ENCODE assay signal across 1 cellular context in the genomic region with DNA sequence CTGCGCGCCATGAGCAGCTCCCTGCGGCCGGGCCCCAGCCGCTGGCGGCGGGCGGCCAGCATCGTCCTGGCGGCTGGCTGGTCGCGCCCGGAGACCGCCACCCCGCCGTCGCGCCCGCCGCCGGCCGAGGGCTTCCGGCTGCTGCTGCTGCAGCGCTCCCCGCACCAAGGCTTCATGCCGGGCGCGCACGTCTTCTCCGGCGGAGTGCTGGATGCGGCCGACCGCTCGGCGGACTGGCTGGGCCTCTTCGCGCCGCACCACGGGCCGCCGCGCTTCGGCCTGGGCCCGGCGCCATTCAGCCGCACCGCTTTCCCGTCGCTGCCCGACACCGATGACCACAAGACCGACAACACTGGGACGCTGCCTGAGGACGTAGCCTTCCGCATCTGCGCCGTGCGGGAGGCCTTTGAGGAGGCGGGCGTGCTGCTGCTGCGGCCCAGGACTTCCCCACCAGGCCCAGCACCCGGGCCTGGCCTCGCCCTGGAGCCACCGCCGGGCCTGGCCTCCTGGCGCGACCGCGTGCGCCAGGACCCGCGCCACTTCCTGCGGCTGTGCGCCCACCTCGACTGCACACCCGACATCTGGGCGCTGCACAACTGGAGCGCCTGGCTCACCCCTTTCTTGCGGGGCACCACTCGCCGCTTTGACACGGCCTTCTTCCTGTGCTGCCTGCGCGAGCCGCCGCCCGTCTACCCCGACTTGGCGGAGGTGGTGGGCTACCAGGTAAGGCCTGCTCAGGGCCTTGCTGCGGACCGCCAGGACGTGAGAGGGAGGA.
A peak's percentile ranks its signal among the peaks of the same experiment; 100 is the strongest.
TF ChIP-seq lines count a peak whose summit lies in the region.

No MANE protein-coding gene starts in this region.

TF ChIP-seq in HEK293, 187 proteins besides CTCF, POLR2A, EP300 and RAD21 (continued from another document and continues in another):
- TF ChIP-seq, protein P1, sequence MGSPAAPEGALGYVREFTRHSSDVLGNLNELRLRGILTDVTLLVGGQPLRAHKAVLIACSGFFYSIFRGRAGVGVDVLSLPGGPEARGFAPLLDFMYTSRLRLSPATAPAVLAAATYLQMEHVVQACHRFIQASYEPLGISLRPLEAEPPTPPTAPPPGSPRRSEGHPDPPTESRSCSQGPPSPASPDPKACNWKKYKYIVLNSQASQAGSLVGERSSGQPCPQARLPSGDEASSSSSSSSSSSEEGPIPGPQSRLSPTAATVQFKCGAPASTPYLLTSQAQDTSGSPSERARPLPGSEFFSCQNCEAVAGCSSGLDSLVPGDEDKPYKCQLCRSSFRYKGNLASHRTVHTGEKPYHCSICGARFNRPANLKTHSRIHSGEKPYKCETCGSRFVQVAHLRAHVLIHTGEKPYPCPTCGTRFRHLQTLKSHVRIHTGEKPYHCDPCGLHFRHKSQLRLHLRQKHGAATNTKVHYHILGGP (tag by site-specific recombination; IDR thresholded peaks at IDR 0.05): no peak
- TF ChIP-seq ZSCAN16 (tag by site-specific recombination; IDR thresholded peaks at IDR 0.05): 0 out of 2 replicates have a peak, but pooled peaks have one; percentile 20
- peak; percentile 34 for TF ChIP-seq KLF1 (tag by site-specific recombination; IDR thresholded peaks at IDR 0.05)
- TF ChIP-seq ZNF530 (tag by site-specific recombination; IDR thresholded peaks at IDR 0.05; ENCODE audit: low read depth): no peak
- TF ChIP-seq, protein P2, sequence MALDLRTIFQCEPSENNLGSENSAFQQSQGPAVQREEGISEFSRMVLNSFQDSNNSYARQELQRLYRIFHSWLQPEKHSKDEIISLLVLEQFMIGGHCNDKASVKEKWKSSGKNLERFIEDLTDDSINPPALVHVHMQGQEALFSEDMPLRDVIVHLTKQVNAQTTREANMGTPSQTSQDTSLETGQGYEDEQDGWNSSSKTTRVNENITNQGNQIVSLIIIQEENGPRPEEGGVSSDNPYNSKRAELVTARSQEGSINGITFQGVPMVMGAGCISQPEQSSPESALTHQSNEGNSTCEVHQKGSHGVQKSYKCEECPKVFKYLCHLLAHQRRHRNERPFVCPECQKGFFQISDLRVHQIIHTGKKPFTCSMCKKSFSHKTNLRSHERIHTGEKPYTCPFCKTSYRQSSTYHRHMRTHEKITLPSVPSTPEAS (tag by site-specific recombination; IDR thresholded peaks at IDR 0.05): no peak; the same call in 1 of the 2 replicates
- no peak for TF ChIP-seq TRIM28 (IDR thresholded peaks at IDR 0.05; ENCODE audit: borderline replicate concordance, low read length)
- 0 out of 2 replicates have a peak, but pooled peaks have one; percentile 74 for TF ChIP-seq ZNF658 (tag by site-specific recombination; IDR thresholded peaks at IDR 0.05)
- TF ChIP-seq ZNF670 (tag by site-specific recombination; IDR thresholded peaks at IDR 0.05; ENCODE audit: low read depth): no peak
- TF ChIP-seq ZNF48 (tag by site-specific recombination; IDR thresholded peaks at IDR 0.05): no peak
- TF ChIP-seq PRDM2 (tag by site-specific recombination; IDR thresholded peaks at IDR 0.05; ENCODE audit: borderline replicate concordance): peak; percentile 63; the same call in 1 of the 2 replicates
- no peak for TF ChIP-seq ZNF350 (tag by site-specific recombination; IDR thresholded peaks at IDR 0.05)
- TF ChIP-seq ZIC2 (tag by site-specific recombination; IDR thresholded peaks at IDR 0.05): peak; percentile 77
- peak; percentile 86 for TF ChIP-seq ZBTB20 (tag by site-specific recombination; IDR thresholded peaks at IDR 0.05)
- TF ChIP-seq ZNF518A (tag by site-specific recombination; conservative IDR thresholded peaks at IDR 0.05; ENCODE audit: low read depth): no peak
- TF ChIP-seq GLIS1 (tag by site-specific recombination; IDR thresholded peaks at IDR 0.05): peak; percentile 60
- no peak for TF ChIP-seq ZBTB21 (tag by site-specific recombination; IDR thresholded peaks at IDR 0.05)
- TF ChIP-seq ZNF335 (tag by site-specific recombination; conservative IDR thresholded peaks at IDR 0.05): peak; percentile 97
- TF ChIP-seq, protein P3, sequence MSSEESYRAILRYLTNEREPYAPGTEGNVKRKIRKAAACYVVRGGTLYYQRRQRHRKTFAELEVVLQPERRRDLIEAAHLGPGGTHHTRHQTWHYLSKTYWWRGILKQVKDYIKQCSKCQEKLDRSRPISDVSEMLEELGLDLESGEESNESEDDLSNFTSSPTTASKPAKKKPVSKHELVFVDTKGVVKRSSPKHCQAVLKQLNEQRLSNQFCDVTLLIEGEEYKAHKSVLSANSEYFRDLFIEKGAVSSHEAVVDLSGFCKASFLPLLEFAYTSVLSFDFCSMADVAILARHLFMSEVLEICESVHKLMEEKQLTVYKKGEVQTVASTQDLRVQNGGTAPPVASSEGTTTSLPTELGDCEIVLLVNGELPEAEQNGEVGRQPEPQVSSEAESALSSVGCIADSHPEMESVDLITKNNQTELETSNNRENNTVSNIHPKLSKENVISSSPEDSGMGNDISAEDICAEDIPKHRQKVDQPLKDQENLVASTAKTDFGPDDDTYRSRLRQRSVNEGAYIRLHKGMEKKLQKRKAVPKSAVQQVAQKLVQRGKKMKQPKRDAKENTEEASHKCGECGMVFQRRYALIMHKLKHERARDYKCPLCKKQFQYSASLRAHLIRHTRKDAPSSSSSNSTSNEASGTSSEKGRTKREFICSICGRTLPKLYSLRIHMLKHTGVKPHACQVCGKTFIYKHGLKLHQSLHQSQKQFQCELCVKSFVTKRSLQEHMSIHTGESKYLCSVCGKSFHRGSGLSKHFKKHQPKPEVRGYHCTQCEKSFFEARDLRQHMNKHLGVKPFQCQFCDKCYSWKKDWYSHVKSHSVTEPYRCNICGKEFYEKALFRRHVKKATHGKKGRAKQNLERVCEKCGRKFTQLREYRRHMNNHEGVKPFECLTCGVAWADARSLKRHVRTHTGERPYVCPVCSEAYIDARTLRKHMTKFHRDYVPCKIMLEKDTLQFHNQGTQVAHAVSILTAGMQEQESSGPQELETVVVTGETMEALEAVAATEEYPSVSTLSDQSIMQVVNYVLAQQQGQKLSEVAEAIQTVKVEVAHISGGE (tag by site-specific recombination; conservative IDR thresholded peaks at IDR 0.05; ENCODE audit: low read depth): no peak; the same call in 1 of the 2 replicates
- TF ChIP-seq, protein P4, sequence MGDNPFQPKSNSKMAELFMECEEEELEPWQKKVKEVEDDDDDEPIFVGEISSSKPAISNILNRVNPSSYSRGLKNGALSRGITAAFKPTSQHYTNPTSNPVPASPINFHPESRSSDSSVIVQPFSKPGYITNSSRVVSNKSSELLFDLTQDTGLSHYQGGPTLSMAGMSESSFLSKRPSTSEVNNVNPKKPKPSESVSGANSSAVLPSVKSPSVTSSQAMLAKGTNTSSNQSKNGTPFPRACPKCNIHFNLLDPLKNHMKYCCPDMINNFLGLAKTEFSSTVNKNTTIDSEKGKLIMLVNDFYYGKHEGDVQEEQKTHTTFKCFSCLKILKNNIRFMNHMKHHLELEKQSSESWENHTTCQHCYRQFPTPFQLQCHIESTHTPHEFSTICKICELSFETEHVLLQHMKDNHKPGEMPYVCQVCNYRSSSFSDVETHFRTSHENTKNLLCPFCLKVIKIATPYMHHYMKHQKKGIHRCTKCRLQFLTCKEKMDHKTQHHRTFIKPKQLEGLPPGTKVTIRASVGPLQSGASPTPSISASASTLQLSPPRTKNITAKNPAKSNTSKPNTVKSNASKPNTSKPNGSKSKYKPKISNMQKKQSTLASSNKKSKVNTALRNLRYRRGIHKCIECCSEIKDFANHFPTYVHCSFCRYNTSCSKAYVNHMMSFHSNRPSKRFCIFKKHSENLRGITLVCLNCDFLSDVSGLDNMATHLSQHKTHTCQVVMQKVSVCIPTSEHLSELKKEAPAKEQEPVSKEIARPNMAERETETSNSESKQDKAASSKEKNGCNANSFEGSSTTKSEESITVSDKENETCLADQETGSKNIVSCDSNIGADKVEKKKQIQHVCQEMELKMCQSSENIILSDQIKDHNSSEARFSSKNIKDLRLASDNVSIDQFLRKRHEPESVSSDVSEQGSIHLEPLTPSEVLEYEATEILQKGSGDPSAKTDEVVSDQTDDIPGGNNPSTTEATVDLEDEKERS (tag by site-specific recombination; IDR thresholded peaks at IDR 0.05): no peak
- no peak for TF ChIP-seq ZNF155 (tag by site-specific recombination; IDR thresholded peaks at IDR 0.05)
- peak; percentile 48; the same call in 1 of the 2 replicates for TF ChIP-seq ZNF488 (tag by site-specific recombination; IDR thresholded peaks at IDR 0.05)
- TF ChIP-seq ZNF777 (tag by site-specific recombination; IDR thresholded peaks at IDR 0.05; ENCODE audit: borderline replicate concordance): peak; percentile 75; the same call in 1 of the 2 replicates
- no peak; the same call in none of the 2 replicates for TF ChIP-seq ZNF501 (tag by site-specific recombination; IDR thresholded peaks at IDR 0.05)
- 0 out of 2 replicates have a peak, but pooled peaks have one; percentile 41 for TF ChIP-seq ZNF837 (tag by site-specific recombination; IDR thresholded peaks at IDR 0.05)
- TF ChIP-seq EGR2 (tag by site-specific recombination; IDR thresholded peaks at IDR 0.05; ENCODE audit: low read depth): peak; percentile 15; the same call in 1 of the 2 replicates
- TF ChIP-seq ZSCAN30 (tag by site-specific recombination; IDR thresholded peaks at IDR 0.05): peak; percentile 84
